ENCODE assay signal across 24 cellular contexts in the genomic region with DNA sequence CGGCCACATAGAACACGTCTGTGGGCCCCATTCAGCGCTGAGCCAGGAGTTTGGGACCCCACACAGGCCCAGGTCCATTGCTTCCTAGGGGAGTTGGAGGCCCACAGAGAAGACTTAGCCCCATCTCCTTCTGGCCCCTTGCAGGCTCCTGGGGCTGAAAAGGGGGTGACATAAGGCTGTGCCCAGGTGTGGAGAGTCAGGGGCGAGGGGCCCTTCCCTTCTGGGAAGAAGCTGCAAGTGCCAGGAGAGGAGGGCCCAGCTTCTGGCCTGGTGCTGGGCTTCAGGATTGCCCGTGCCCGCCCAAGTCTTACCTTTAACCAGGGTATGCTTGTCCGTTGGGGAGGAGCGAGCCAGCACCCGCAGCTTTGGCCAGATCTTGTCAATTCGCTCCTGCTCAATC. TPM values are rescaled to one million over a fixed set of nuclear protein-coding genes. Genes with fewer than 3 reads are reported as not detected.
"Had no signal": no experiment of that assay in that cellular context is flagged by ENCODE, and none has a peak within 500 bp of the region (broad histone marks: within the 10 kb centered on the region; RNA-seq: fewer than 3 reads in every experiment).

No MANE protein-coding gene starts in this region.

- FAIRE-seq: HepG2, RCC 7860 had no signal

- ATAC-seq: HepG2 had no signal

- H3K9me3 ChIP-seq: MG63, SK-N-SH had no signal

- H3K36me3 ChIP-seq: MG63 had no signal

- H3K27me3 ChIP-seq: MG63 had no signal

- DNase-seq: IMR-90, Karpas-422, KG1, MG63, NCI-H1092, NCI-H1105 treated with DMSO at 0.1 percent for 48 hours, NCI-H1417 treated with DMSO at 0.1 percent for 48 hours, NCI-H146, NCI-H1694 treated with DMSO at 0.1 percent for 48 hours, NCI-H1930, NCI-H2081, NCI-H2107, NCI-H2227 treated with DMSO at 0.1 percent for 48 hours, NCI-H524, NCI-H69, NCI-H774, RPMI8226, SHP77, SK-N-SH, SW 1271 had no signal

- H3K9ac ChIP-seq: SK-N-SH had no signal

- H3K4me2 ChIP-seq: SK-N-SH had no signal

- H3K4me3 ChIP-seq: MG63 had no signal

RNA-seq across cellular contexts. Expression of gene GHRL, which starts 57.1 kb away (rescaled TPM):
- total RNA-seq: IMR-90, NCI-H460, SK-MEL-5 had no signal
- polyA plus RNA-seq: HepG2, SK-N-SH had no signal
